Comparison of ENCODE assay signal across 26 cellular contexts in the genomic region with DNA sequence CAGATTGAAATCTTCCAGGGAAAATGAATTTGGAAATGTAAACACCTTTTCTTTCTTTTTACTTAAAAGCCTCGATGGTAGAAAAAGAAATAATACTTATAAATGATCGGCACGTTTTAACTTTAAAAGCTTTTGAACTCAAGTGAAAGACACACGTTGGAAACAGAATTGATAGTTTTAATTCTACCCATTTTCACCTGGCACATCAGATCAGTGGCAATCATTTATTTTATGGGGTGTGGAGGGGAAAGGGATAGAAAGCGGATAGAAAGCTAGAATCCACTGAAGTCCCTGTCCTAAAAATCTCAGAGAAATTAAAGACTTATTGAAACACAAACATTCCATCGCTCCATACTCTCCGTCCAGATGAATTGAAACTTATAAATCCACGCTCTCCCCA. TPM values are rescaled to one million over a fixed set of nuclear protein-coding genes. Genes with fewer than 3 reads are reported as not detected.
DNase-seq lines count a peak whose midpoint lies in the region; TF ChIP-seq lines count a peak whose summit lies in the region.
"Had no signal": no experiment of that assay in that cellular context is flagged by ENCODE, and none has a peak within 500 bp of the region (broad histone marks: within the 10 kb centered on the region; RNA-seq: fewer than 3 reads in every experiment).

No MANE protein-coding gene starts in this region.

- peaks cover 0 to 8% (median 2%) of the 10 kb centered on the region in 4 donors for H3K27me3 ChIP-seq in esophagus muscularis mucosa
- H3K27me3 ChIP-seq: SJCRH30, testis had no signal

- H3K4me3 ChIP-seq in esophagus muscularis mucosa, result peak overlapping the region; percentile 52 to 80 (median 56)
- H3K4me3 ChIP-seq: SJCRH30, testis had no signal

- peaks cover 94% of the 10 kb centered on the region for H3K27me3 Mint-ChIP-seq in activated naive CD4-positive, alpha-beta T cell treated with anti-CD3 and anti-CD28 coated beads, Interleukin-2, amount 10 ng/mL, durations not matched to agents 7 days and 5 days
- peaks cover 12% of the 10 kb centered on the region for H3K27me3 Mint-ChIP-seq in nephron progenitor cell (ENCODE audit: low read depth, poor library complexity)
- H3K27me3 Mint-ChIP-seq in type B pancreatic cell, result peaks cover 68% of the 10 kb centered on the region

- intact Hi-C loops in esophagus muscularis mucosa (cut with DNase I), result no loop called here

- no peak for TF ChIP-seq POLR2A in esophagus muscularis mucosa (IDR thresholded peaks at IDR 0.05; ENCODE audit: low read depth)

- peak overlapping the region; percentile 19 for H3K27ac Mint-ChIP-seq in activated naive CD4-positive, alpha-beta T cell treated with anti-CD3 and anti-CD28 coated beads, Interleukin-2, amount 10 ng/mL, durations not matched to agents 7 days and 5 days
- H3K27ac Mint-ChIP-seq in nephron progenitor cell (no peak overlapping the region), type B pancreatic cell (peak overlapping the region; percentile 99)
- H3K27ac Mint-ChIP-seq: activated CD4-positive, alpha-beta T cell treated with anti-CD3 and anti-CD28 coated beads, Interleukin-2, amount 10 ng/mL, durations not matched to agents 7 days and 5 days; activated naive CD8-positive, alpha-beta T cell treated with anti-CD3 and anti-CD28 coated beads, Interleukin-2, amount 50 U/mL, for 24 hours; activated T-helper 17 cell treated with anti-CD3 and anti-CD28 coated beads, Interleukin-2, amount 50 U/mL, for 72 hours; CD8-positive, alpha-beta T cell; naive thymus-derived CD8-positive, alpha-beta T cell had no signal

- peaks cover 6% of the 10 kb centered on the region for H3K36me3 Mint-ChIP-seq in activated naive CD4-positive, alpha-beta T cell treated with anti-CD3 and anti-CD28 coated beads, Interleukin-2, amount 10 ng/mL, durations not matched to agents 7 days and 5 days
- H3K36me3 Mint-ChIP-seq in nephron progenitor cell (ENCODE audit: low read depth) (no peaks in the 10 kb centered on the region), type B pancreatic cell (no peaks in the 10 kb centered on the region)
- H3K36me3 Mint-ChIP-seq: CD8-positive, alpha-beta T cell had no signal

- no peaks in the 10 kb centered on the region for H3K9me3 ChIP-seq in esophagus muscularis mucosa
- H3K9me3 ChIP-seq: SJCRH30, testis had no signal

- WGBS in esophagus muscularis mucosa, result 37% methylated on average over 8 of the region's 8 CpGs

- peaks cover 2% of the 10 kb centered on the region for H3K4me1 Mint-ChIP-seq in activated naive CD4-positive, alpha-beta T cell treated with anti-CD3 and anti-CD28 coated beads, Interleukin-2, amount 10 ng/mL, durations not matched to agents 7 days and 5 days
- H3K4me1 Mint-ChIP-seq in nephron progenitor cell (peaks cover 89% of the 10 kb centered on the region), type B pancreatic cell (ENCODE audit: unreplicated experiment) (peaks cover 72% of the 10 kb centered on the region)
- H3K4me1 Mint-ChIP-seq: activated T-helper 17 cell treated with anti-CD3 and anti-CD28 coated beads, Interleukin-2, amount 50 U/mL, for 72 hours had no signal

- H3K4me3 Mint-ChIP-seq in activated naive CD4-positive, alpha-beta T cell treated with anti-CD3 and anti-CD28 coated beads, Interleukin-2, amount 10 ng/mL, durations not matched to agents 7 days and 5 days, result no peak overlapping the region
- H3K4me3 Mint-ChIP-seq in nephron progenitor cell (peak overlapping the region; percentile 99), type B pancreatic cell (peak overlapping the region; percentile 99)
- H3K4me3 Mint-ChIP-seq: activated CD4-positive, alpha-beta T cell treated with anti-CD3 and anti-CD28 coated beads, Interleukin-2, amount 10 ng/mL, durations not matched to agents 7 days and 5 days; activated naive CD8-positive, alpha-beta T cell treated with anti-CD3 and anti-CD28 coated beads, Interleukin-2, amount 50 U/mL, for 24 hours; activated T-helper 17 cell treated with anti-CD3 and anti-CD28 coated beads, Interleukin-2, amount 50 U/mL, for 72 hours; CD8-positive, alpha-beta T cell; T-helper 1 cell treated with Interleukin-12 subunit alpha and Interleukin-12 subunit beta and Interleukin-4 antibody, amounts not matched to agents 30 μg/mL and 1 μg/mL, for 36 hours had no signal

- H3K4me1 ChIP-seq in esophagus muscularis mucosa, result peaks cover 5 to 67% (median 47%) of the 10 kb centered on the region in 4 donors
- H3K4me1 ChIP-seq: parathyroid adenoma had no signal

- H3K9me3 Mint-ChIP-seq in activated naive CD4-positive, alpha-beta T cell treated with anti-CD3 and anti-CD28 coated beads, Interleukin-2, amount 10 ng/mL, durations not matched to agents 7 days and 5 days, result peaks cover 3% of the 10 kb centered on the region
- H3K9me3 Mint-ChIP-seq in nephron progenitor cell (no peaks in the 10 kb centered on the region), type B pancreatic cell (no peaks in the 10 kb centered on the region)
- H3K9me3 Mint-ChIP-seq: activated CD4-positive, alpha-beta T cell treated with anti-CD3 and anti-CD28 coated beads, Interleukin-2, amount 10 ng/mL, durations not matched to agents 7 days and 5 days; T-helper 1 cell treated with Interleukin-12 subunit alpha and Interleukin-12 subunit beta and Interleukin-4 antibody, amounts not matched to agents 30 μg/mL and 1 μg/mL, for 36 hours had no signal

- H3K27ac ChIP-seq in esophagus muscularis mucosa (replicated peaks in 1 of 4), result peak overlapping the region; percentile 86 to 98 (median 92)
- H3K27ac ChIP-seq: foreskin keratinocyte, parathyroid adenoma, SJCRH30, testis had no signal

- DNase-seq in activated naive CD4-positive, alpha-beta T cell treated with anti-CD3 and anti-CD28 coated beads, Interleukin-2, amount 10 ng/mL, durations not matched to agents 7 days and 5 days, result no peak
- no peak for DNase-seq in activated naive CD4-positive, alpha-beta T cell treated with Interleukin-2 at 50 U/mL for 16 hours
- no peak for DNase-seq in esophagus muscularis mucosa (ENCODE audit: extremely low spot score)
- DNase-seq in nephron progenitor cell, result no peak
- DNase-seq in type B pancreatic cell (ENCODE audit: extremely low spot score, unreplicated experiment), result no peak
- no peak for DNase-seq in hippocampal formation (lab: John Stamatoyannopoulos, UW)
- DNase-seq in NCI-H345 treated with DMSO at 0.1 percent for 48 hours (lab: John Stamatoyannopoulos, UW; ENCODE audit: unreplicated experiment), result no peak
- no peak for DNase-seq in HCEC 1CT
- DNase-seq: 8988T; activated CD4-positive, alpha-beta T cell treated with anti-CD3 and anti-CD28 coated beads, Interleukin-2, amount 10 ng/mL, durations not matched to agents 7 days and 5 days; activated naive CD8-positive, alpha-beta T cell treated with anti-CD3 and anti-CD28 coated beads, Interleukin-2, amount 50 U/mL, for 24 hours; AML-193; CD8-positive, alpha-beta T cell; GDM1; islet precursor cell; naive thymus-derived CD8-positive, alpha-beta T cell; NCI-H1105 treated with DMSO at 0.1 percent for 48 hours; NCI-H2107; NCI-H510A; NK-92 treated with Interleukin-12 subunit alpha and Interleukin-12 subunit beta, amount 100 ng/mL, for 24 hours; SJCRH30; testis had no signal

- no peak for TF ChIP-seq CTCF in esophagus muscularis mucosa (IDR thresholded peaks at IDR 0.05)
- no peak for TF ChIP-seq CTCF in nephron progenitor cell (IDR thresholded peaks at IDR 0.05)
- TF ChIP-seq CTCF in type B pancreatic cell (conservative IDR thresholded peaks at IDR 0.05), result no peak

- no peak for TF ChIP-seq EP300 in esophagus muscularis mucosa (IDR thresholded peaks at IDR 0.05)

- CTCF ChIA-PET in activated naive CD4-positive, alpha-beta T cell treated with anti-CD3 and anti-CD28 coated beads, Interleukin-2, amount 10 ng/mL, durations not matched to agents 7 days and 5 days (lab: Charles Lee), result interaction anchor here (0.8 to 2.1 kb wide), 2 partner anchors 226 to 230 kb away, joined by 3 to 6 read pairs; no protein-coding TSS in a partner anchor

- H3K36me3 ChIP-seq in esophagus muscularis mucosa, result no peaks in the 10 kb centered on the region
- H3K36me3 ChIP-seq: SJCRH30 had no signal

RNA-seq across cellular contexts. Expression of a gene that starts 8.4 kb away (rescaled TPM):
- total RNA-seq in esophagus muscularis mucosa, result 100 to 1,000 TPM in 1 of 4 donors, 10 to 100 TPM in 3; 53.8 to 106 (median 63.3) TPM
- total RNA-seq in type B pancreatic cell (ENCODE audit: low replicate concordance), result 152 and 211 TPM in 2 replicates
- total RNA-seq: activated CD4-positive, alpha-beta T cell treated with anti-CD3 and anti-CD28 coated beads, Interleukin-2, amount 10 ng/mL, durations not matched to agents 7 days and 5 days; activated T-helper 17 cell treated with anti-CD3 and anti-CD28 coated beads, Interleukin-2, amount 50 U/mL, for 72 hours; CD8-positive, alpha-beta T cell; naive thymus-derived CD8-positive, alpha-beta T cell had no signal
